In genomic region chr4:138182838-138183426, GRCh38 we compare ENCODE assay signal across 8 cellular contexts. TPM values are rescaled to one million over a fixed set of nuclear protein-coding genes. Genes with fewer than 3 reads are reported as not detected.
A peak's percentile ranks its signal among the peaks of the same experiment; 100 is the strongest.
DNase-seq lines count a peak whose midpoint lies in the region; ATAC-seq and TF ChIP-seq lines count a peak whose summit lies in the region.

No MANE protein-coding gene starts in this region.

- peaks cover 3% of the 10 kb centered on the region for H3K36me3 Mint-ChIP-seq in progenitor cell of endocrine pancreas (ENCODE audit: insufficient read depth)
- H3K36me3 Mint-ChIP-seq in CD8-positive, alpha-beta T cell = no peaks in the 10 kb centered on the region

- H3K4me3 Mint-ChIP-seq in progenitor cell of endocrine pancreas (ENCODE audit: low read depth) = no peak overlapping the region
- no peak overlapping the region for H3K4me3 Mint-ChIP-seq in CD8-positive, alpha-beta T cell

- no peaks in the 10 kb centered on the region for H3K36me3 ChIP-seq in CD8-positive, alpha-beta T cell (ENCODE audit: insufficient read depth, low read length)

- H3K27ac ChIP-seq in RWPE1 = no peak overlapping the region
- no peak overlapping the region for H3K27ac ChIP-seq in CD8-positive, alpha-beta T cell (ENCODE audit: low read depth, low read length)

- no peaks in the 10 kb centered on the region for H3K4me1 ChIP-seq in CD8-positive, alpha-beta T cell (ENCODE audit: insufficient read depth, low read length)

- peak; percentile 29 for DNase-seq in AG04449 (ENCODE audit: low read depth, low spot score)
- peak; percentile 23 for DNase-seq in RWPE1 (ENCODE audit: low spot score)
- DNase-seq in fibroblast of peridontal ligament (ENCODE audit: extremely low read depth) = peak; percentile 84
- DNase-seq in progenitor cell of endocrine pancreas (ENCODE audit: low spot score, unreplicated experiment) = no peak
- no peak for DNase-seq in CD8-positive, alpha-beta T cell

- peaks cover 11% of the 10 kb centered on the region for H3K4me1 Mint-ChIP-seq in progenitor cell of endocrine pancreas (ENCODE audit: low read depth)
- H3K4me1 Mint-ChIP-seq in CD8-positive, alpha-beta T cell (ENCODE audit: low read depth) = no peaks in the 10 kb centered on the region

- intact Hi-C loops in CD8-positive, alpha-beta T cell (cut with DNase I, micrococcal nuclease) = no loop called here

- H3K9me3 Mint-ChIP-seq in progenitor cell of endocrine pancreas (ENCODE audit: low read depth) = no peaks in the 10 kb centered on the region
- H3K9me3 Mint-ChIP-seq in CD8-positive, alpha-beta T cell = no peaks in the 10 kb centered on the region

- no peak overlapping the region for H3K4me3 ChIP-seq in AG04449 (ENCODE audit: low read depth, low read length)
- no peak overlapping the region for H3K4me3 ChIP-seq in CD8-positive, alpha-beta T cell (ENCODE audit: low read depth, low read length)

- TF ChIP-seq CTCF in AG04449 (IDR thresholded peaks at IDR 0.05; ENCODE audit: insufficient read depth, low read length, missing control alignments) (peak; percentile 42), RWPE1 (conservative IDR thresholded peaks at IDR 0.05; ENCODE audit: low read depth) (peak; percentile 64), progenitor cell of endocrine pancreas (IDR thresholded peaks at IDR 0.05; ENCODE audit: unreplicated experiment) (peak; percentile 87)
- TF ChIP-seq CTCF in CD8-positive, alpha-beta T cell (IDR thresholded peaks at IDR 0.05) = no peak

- H3K27ac Mint-ChIP-seq in progenitor cell of endocrine pancreas = no peak overlapping the region
- no peak overlapping the region for H3K27ac Mint-ChIP-seq in CD8-positive, alpha-beta T cell

- H3K27me3 ChIP-seq in CD8-positive, alpha-beta T cell (ENCODE audit: insufficient read depth, low read length) = no peaks in the 10 kb centered on the region

- no peaks in the 10 kb centered on the region for H3K27me3 Mint-ChIP-seq in progenitor cell of endocrine pancreas
- H3K27me3 Mint-ChIP-seq in CD8-positive, alpha-beta T cell (ENCODE audit: low read depth) = no peaks in the 10 kb centered on the region

- ATAC-seq in GM18498 (IDR thresholded peaks at IDR 0.05; ENCODE audit: unreplicated experiment) = peak; percentile 58
- peak; percentile 55 for ATAC-seq in HG03521 (IDR thresholded peaks at IDR 0.05; ENCODE audit: unreplicated experiment)
- ATAC-seq in CD8-positive, alpha-beta T cell = no peak
- ATAC-seq in GM19397 (IDR thresholded peaks at IDR 0.05; ENCODE audit: unreplicated experiment) = no peak

- POLR2A ChIA-PET in AG04449 (lab: Yijun Ruan, JAX) = no interaction called here
- POLR2A ChIA-PET in RWPE1 (lab: Yijun Ruan, JAX; ENCODE audit: low non-redundant PET) = no interaction called here
- POLR2A ChIA-PET in CD8-positive, alpha-beta T cell (lab: Charles Lee) = no interaction called here

- H3K9me3 ChIP-seq in CD8-positive, alpha-beta T cell (ENCODE audit: low read length) = no peaks in the 10 kb centered on the region

- CTCF ChIA-PET in AG04449 (lab: Yijun Ruan, JAX) = interaction anchor here (0.8 to 10.2 kb wide), 22 partner anchors 9 to 1061 kb away, joined by 3 to 92 read pairs (median 5); no protein-coding TSS in a partner anchor
- CTCF ChIA-PET in RWPE1 (lab: Yijun Ruan, JAX) = interaction anchor here (0.5 to 1.3 kb wide), 6 partner anchors 21 to 633 kb away, joined by 3 to 6 read pairs (median 3); no protein-coding TSS in a partner anchor
- CTCF ChIA-PET in CD8-positive, alpha-beta T cell (lab: Charles Lee) = no interaction called here

RNA-seq across cellular contexts. Expression of gene SLC7A11, which starts 59.2 kb away (rescaled TPM):
- total RNA-seq in progenitor cell of endocrine pancreas = 8.2 and 12.3 TPM in 2 replicates
- not detected for total RNA-seq in CD8-positive, alpha-beta T cell

Comparison
In these comparisons a context has a peak if more than half of its experiments do, and no peak if none do; other contexts are left out.
1. DNase-seq: peak in AG04449 (single experiment), RWPE1 (single experiment) and fibroblast of peridontal ligament (single experiment); none in progenitor cell of endocrine pancreas (single experiment) and CD8-positive, alpha-beta T cell (0 of 7).
2. ATAC-seq: peak in GM18498 (single experiment) and HG03521 (single experiment); none in CD8-positive, alpha-beta T cell (single experiment) and GM19397 (single experiment).